In genomic region chr3:178671261-178672191, GRCh38 we compare ENCODE assay signal across 9 cellular contexts.
A peak's percentile ranks its signal among the peaks of the same experiment; 100 is the strongest.
DNase-seq lines count a peak whose midpoint lies in the region; ATAC-seq and TF ChIP-seq lines count a peak whose summit lies in the region.
"Had no signal": no experiment of that assay in that cellular context is flagged by ENCODE, and none has a peak within 500 bp of the region (broad histone marks: within the 10 kb centered on the region; RNA-seq: fewer than 3 reads in every experiment).

No MANE protein-coding gene starts in this region.

- H3K27ac ChIP-seq in body of pancreas = no peak overlapping the region
- H3K27ac ChIP-seq: 22Rv1 had no signal

- H3K27ac Mint-ChIP-seq in T-cell = no peak overlapping the region

- H3K4me3 ChIP-seq in body of pancreas (no peak overlapping the region), skeletal muscle cell (ENCODE audit: low read depth, low read length) (no peak overlapping the region)

- no peak overlapping the region for H3K4me3 Mint-ChIP-seq in T-cell

- H3K4me1 Mint-ChIP-seq in T-cell = peaks cover 2 to 11% (median 8%) of the 10 kb centered on the region in 3 donors

- no peak for TF ChIP-seq CTCF in body of pancreas (IDR thresholded peaks at IDR 0.05)

- no peaks in the 10 kb centered on the region for H3K27me3 ChIP-seq in body of pancreas

- intact Hi-C loops in body of pancreas (cut with DNase I) = no loop called here

- no peaks in the 10 kb centered on the region for H3K27me3 Mint-ChIP-seq in T-cell

- DNase-seq in DMS 273 (lab: John Stamatoyannopoulos, UW; ENCODE audit: unreplicated experiment) (peak; percentile 25), DMS 273 treated with DMSO at 0.1 percent for 48 hours (lab: John Stamatoyannopoulos, UW) (no peak), body of pancreas (peak in 1 of 4 donors; percentile 4), skeletal muscle cell (ENCODE audit: low read depth) (peak; percentile 26), T-cell (no peak), NCI-H345 treated with DMSO at 0.1 percent for 48 hours (lab: John Stamatoyannopoulos, UW; ENCODE audit: unreplicated experiment) (no peak)
- no peak for DNase-seq in stimulated activated CD4-positive, alpha-beta T cell treated with anti-CD3 and anti-CD28 coated beads, Interleukin-4, amount 100 ng/mL, for 1 hour

- no peaks in the 10 kb centered on the region for H3K4me1 ChIP-seq in body of pancreas

- ATAC-seq in HG03066 (IDR thresholded peaks at IDR 0.05; ENCODE audit: low read depth, unreplicated experiment) (peak; percentile 59), body of pancreas (peak; percentile 55), T-cell (replicated peaks in 1 of 4) (no peak)

- no peaks in the 10 kb centered on the region for H3K9me3 Mint-ChIP-seq in T-cell

- no peak for TF ChIP-seq POLR2A in body of pancreas (IDR thresholded peaks at IDR 0.05)

- POLR2A ChIA-PET in T-cell (lab: Charles Lee) = no interaction called here

- no peaks in the 10 kb centered on the region for H3K9me3 ChIP-seq in body of pancreas

- 39 to 44% methylated on average over 4 of the region's 4 CpGs for WGBS in body of pancreas, 2 donors

- no peaks in the 10 kb centered on the region for H3K36me3 ChIP-seq in body of pancreas (replicated peaks in 1 of 2; ENCODE audit: insufficient read depth in 1 of 2, low read depth in 2 of 2)

- no peaks in the 10 kb centered on the region for H3K36me3 Mint-ChIP-seq in T-cell

- CTCF ChIA-PET in T-cell (lab: Charles Lee) = interaction anchor here in 1 of 2 donors (0.6 kb wide), 1 partner anchor 67 kb away, joined by 3 read pairs; no protein-coding TSS in a partner anchor

Comparison
In these comparisons a context has a peak if more than half of its experiments do, and no peak if none do; other contexts are left out.
1. DNase-seq: peak in DMS 273 (single experiment) and skeletal muscle cell (single experiment); none in DMS 273 treated with DMSO at 0.1 percent for 48 hours (single experiment), stimulated activated CD4-positive, alpha-beta T cell treated with anti-CD3 and anti-CD28 coated beads, Interleukin-4, amount 100 ng/mL, for 1 hour (single experiment), T-cell (0 of 34) and NCI-H345 treated with DMSO at 0.1 percent for 48 hours (single experiment).
2. ATAC-seq: peak in HG03066 (single experiment) and body of pancreas (single experiment); none in T-cell (0 of 4).